ENCODE assay signal across 39 cellular contexts in the genomic region with DNA sequence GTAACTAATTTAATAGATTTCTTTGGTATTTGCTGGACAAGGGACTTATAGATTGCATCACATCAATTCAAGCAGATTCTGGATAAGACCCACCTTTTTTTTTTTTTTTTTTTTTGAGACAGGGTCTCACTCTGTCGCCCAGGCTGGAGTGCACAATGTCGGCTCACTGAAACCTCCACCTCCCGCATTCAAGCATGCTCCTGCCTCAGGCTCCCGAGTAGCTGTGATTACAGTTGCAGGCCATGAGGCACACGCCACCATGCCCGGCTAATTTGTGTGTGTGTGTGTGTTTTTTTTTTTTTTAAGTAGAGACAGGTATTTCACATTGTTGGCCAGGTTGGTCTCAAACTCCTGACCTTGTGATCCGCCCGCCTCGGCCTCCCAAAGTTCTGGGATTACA. TPM values are rescaled to one million over a fixed set of nuclear protein-coding genes. Genes with fewer than 3 reads are reported as not detected.
"Had no signal": no experiment of that assay in that cellular context is flagged by ENCODE, and none has a peak within 500 bp of the region (broad histone marks: within the 10 kb centered on the region; RNA-seq: fewer than 3 reads in every experiment).

No MANE protein-coding gene starts in this region.

- ATAC-seq: activated naive CD8-positive, alpha-beta T cell treated with anti-CD3 and anti-CD28 coated beads, Interleukin-2, amount 50 U/mL, for 24 hours; activated T-cell treated with anti-CD3 and anti-CD28 coated beads, Interleukin-2, amount 50 U/mL, for 4 hours; PC-3; SK-N-SH treated with all-trans-retinoic acid at 6 μM for 48 hours had no signal

- H3K4me1 ChIP-seq: Peyer's patch had no signal

- H3K9me3 Mint-ChIP-seq: activated CD4-positive, alpha-beta memory T cell treated with anti-CD3 and anti-CD28 coated beads for 36 hours; activated naive CD4-positive, alpha-beta T cell treated with anti-CD3 and anti-CD28 coated beads for 36 hours; activated naive CD8-positive, alpha-beta T cell treated with anti-CD3 and anti-CD28 coated beads, Interleukin-2, amount 50 U/mL, for 24 hours; activated T-cell treated with anti-CD3 and anti-CD28 coated beads, Interleukin-2, amount 50 U/mL, for 4 hours; activated T-helper 1 cell treated with anti-CD3 and anti-CD28 coated beads, Interleukin-12 subunit alpha, Interleukin-12 subunit beta, Interleukin-2, Interleukin-4 antibody, amounts not matched to agents 30 ng/mL and 10 ng/mL and 1 ng/mL, durations not matched to agents 14 hours and 24 hours and 36 hours; T-helper 2 cell treated with Interferon-gamma antibody and Interleukin-4, amounts not matched to agents 5 μg/mL and 100 μg/mL, for 36 hours had no signal

- H3K36me3 ChIP-seq: Peyer's patch had no signal

- H3K9me3 ChIP-seq: Peyer's patch had no signal

- H3K4me3 Mint-ChIP-seq: activated B cell treated with CpG ODN at 0.5 μM for 24 hours; activated CD4-positive, alpha-beta memory T cell treated with anti-CD3 and anti-CD28 coated beads for 36 hours; activated naive CD4-positive, alpha-beta T cell treated with anti-CD3 and anti-CD28 coated beads for 36 hours; activated naive CD8-positive, alpha-beta T cell; activated naive CD8-positive, alpha-beta T cell treated with anti-CD3 and anti-CD28 coated beads, Interleukin-2, amount 50 U/mL, for 24 hours; activated T-cell treated with anti-CD3 and anti-CD28 coated beads, Interleukin-2, amount 50 U/mL, for 4 hours; activated T-helper 1 cell treated with anti-CD3 and anti-CD28 coated beads, Interleukin-12 subunit alpha, Interleukin-12 subunit beta, Interleukin-2, Interleukin-4 antibody, amounts not matched to agents 30 ng/mL and 10 ng/mL and 1 ng/mL, durations not matched to agents 14 hours and 24 hours and 36 hours; brain; T-helper 2 cell treated with Interferon-gamma antibody and Interleukin-4, amounts not matched to agents 5 μg/mL and 100 μg/mL, for 36 hours had no signal

- H3K27ac Mint-ChIP-seq: activated B cell treated with CpG ODN at 0.5 μM for 24 hours; activated CD4-positive, alpha-beta memory T cell treated with anti-CD3 and anti-CD28 coated beads for 36 hours; activated naive CD4-positive, alpha-beta T cell treated with anti-CD3 and anti-CD28 coated beads for 36 hours; activated naive CD8-positive, alpha-beta T cell; activated naive CD8-positive, alpha-beta T cell treated with anti-CD3 and anti-CD28 coated beads, Interleukin-2, amount 50 U/mL, for 24 hours; activated T-helper 1 cell treated with anti-CD3 and anti-CD28 coated beads, Interleukin-12 subunit alpha, Interleukin-12 subunit beta, Interleukin-2, Interleukin-4 antibody, amounts not matched to agents 30 ng/mL and 10 ng/mL and 1 ng/mL, durations not matched to agents 14 hours and 24 hours and 36 hours; brain; T-helper 2 cell treated with Interferon-gamma antibody and Interleukin-4, amounts not matched to agents 5 μg/mL and 100 μg/mL, for 36 hours had no signal

- FAIRE-seq: bronchial epithelial cell, colon, TTC549 had no signal

- H3K27me3 ChIP-seq: Peyer's patch had no signal

- DNase-seq: activated B cell treated with CpG ODN at 0.5 μM for 24 hours; activated CD4-positive, alpha-beta memory T cell treated with anti-CD3 and anti-CD28 coated beads for 36 hours; activated CD4-positive, alpha-beta T cell treated with anti-CD3 and anti-CD28 coated beads for 4 hours; activated CD4-positive, alpha-beta T cell treated with anti-CD3 and anti-CD28 coated beads, Interleukin-2, amount 50 U/mL, for 1 hour; activated CD4-positive, CD25-positive, alpha-beta regulatory T cell treated with anti-CD3 and anti-CD28 coated beads, Interleukin-2, amount 50 U/mL, for 72 hours; activated CD8-positive, alpha-beta memory T cell treated with anti-CD3 and anti-CD28 coated beads, Interleukin-2, amount 50 U/mL, for 4 hours; activated gamma-delta T cell treated with Interleukin-2 at 50 U/mL for 16 hours; activated naive CD4-positive, alpha-beta T cell treated with anti-CD3 and anti-CD28 coated beads for 36 hours; activated naive CD8-positive, alpha-beta T cell treated with anti-CD3 and anti-CD28 coated beads, Interleukin-2, amount 50 U/mL, for 24 hours; activated T-cell treated with anti-CD3 and anti-CD28 coated beads for 4 hours; activated T-cell treated with anti-CD3 and anti-CD28 coated beads, Interleukin-2, amount 50 U/mL, for 4 hours; anterior cingulate cortex; caudate nucleus; Karpas-422; NCI-H1105; NCI-H1417 treated with DMSO at 0.1 percent for 48 hours; NCI-H187 treated with DMSO at 0.1 percent for 48 hours; NCI-H2171 treated with DMSO at 0.1 percent for 48 hours; NCI-H2227 treated with DMSO at 0.1 percent for 48 hours; NCI-H446; NCI-H510A treated with DMSO at 0.1 percent for 48 hours; NCI-H526 treated with DMSO at 0.1 percent for 48 hours; NK-92 treated with Interleukin-12 subunit alpha and Interleukin-12 subunit beta, amount 100 ng/mL, for 24 hours; PC-3; Peyer's patch; RPMI8226; SIG-M5; SW 1271 had no signal

- H3K4me3 ChIP-seq: Peyer's patch had no signal

- H3K36me3 Mint-ChIP-seq: activated naive CD8-positive, alpha-beta T cell; brain had no signal

- H3K4me1 Mint-ChIP-seq: activated B cell treated with CpG ODN at 0.5 μM for 24 hours had no signal

- H3K27ac ChIP-seq: Peyer's patch had no signal

RNA-seq across cellular contexts. Expression of a gene that starts 4.2 kb away (rescaled TPM):
- total RNA-seq: activated B cell treated with CpG ODN at 0.5 μM for 24 hours; activated CD4-positive, alpha-beta memory T cell treated with anti-CD3 and anti-CD28 coated beads for 36 hours; activated naive CD4-positive, alpha-beta T cell treated with anti-CD3 and anti-CD28 coated beads for 36 hours; activated T-cell treated with anti-CD3 and anti-CD28 coated beads, Interleukin-2, amount 50 U/mL, for 4 hours; activated T-helper 1 cell treated with anti-CD3 and anti-CD28 coated beads, Interleukin-12 subunit alpha, Interleukin-12 subunit beta, Interleukin-2, Interleukin-4 antibody, amounts not matched to agents 30 ng/mL and 10 ng/mL and 1 ng/mL, durations not matched to agents 14 hours and 24 hours and 36 hours; bronchial epithelial cell; MCF 10A; PC-3; Peyer's patch; SK-MEL-5; T-helper 1 cell treated with Interleukin-12 subunit alpha and Interleukin-12 subunit beta and Interleukin-4 antibody, amounts not matched to agents 30 ng/mL and 1 ng/mL, for 36 hours had no signal

RNA-seq across cellular contexts. Expression of a gene that starts 35.5 kb away (rescaled TPM):
- total RNA-seq: activated CD4-positive, alpha-beta memory T cell treated with anti-CD3 and anti-CD28 coated beads for 36 hours; bronchial epithelial cell; MCF 10A; PC-3; Peyer's patch; SK-MEL-5; T-helper 1 cell treated with Interleukin-12 subunit alpha and Interleukin-12 subunit beta and Interleukin-4 antibody, amounts not matched to agents 30 ng/mL and 1 ng/mL, for 36 hours had no signal

RNA-seq across cellular contexts. Expression of a gene that starts 39.9 kb away (rescaled TPM):
- total RNA-seq: activated B cell treated with CpG ODN at 0.5 μM for 24 hours, bronchial epithelial cell, MCF 10A, PC-3 had no signal

RNA-seq across cellular contexts. Expression of a gene that starts 51.5 kb away (rescaled TPM):
- total RNA-seq: activated B cell treated with CpG ODN at 0.5 μM for 24 hours had no signal
